2 cellular contexts compared by ENCODE assay signal in the genomic region with DNA sequence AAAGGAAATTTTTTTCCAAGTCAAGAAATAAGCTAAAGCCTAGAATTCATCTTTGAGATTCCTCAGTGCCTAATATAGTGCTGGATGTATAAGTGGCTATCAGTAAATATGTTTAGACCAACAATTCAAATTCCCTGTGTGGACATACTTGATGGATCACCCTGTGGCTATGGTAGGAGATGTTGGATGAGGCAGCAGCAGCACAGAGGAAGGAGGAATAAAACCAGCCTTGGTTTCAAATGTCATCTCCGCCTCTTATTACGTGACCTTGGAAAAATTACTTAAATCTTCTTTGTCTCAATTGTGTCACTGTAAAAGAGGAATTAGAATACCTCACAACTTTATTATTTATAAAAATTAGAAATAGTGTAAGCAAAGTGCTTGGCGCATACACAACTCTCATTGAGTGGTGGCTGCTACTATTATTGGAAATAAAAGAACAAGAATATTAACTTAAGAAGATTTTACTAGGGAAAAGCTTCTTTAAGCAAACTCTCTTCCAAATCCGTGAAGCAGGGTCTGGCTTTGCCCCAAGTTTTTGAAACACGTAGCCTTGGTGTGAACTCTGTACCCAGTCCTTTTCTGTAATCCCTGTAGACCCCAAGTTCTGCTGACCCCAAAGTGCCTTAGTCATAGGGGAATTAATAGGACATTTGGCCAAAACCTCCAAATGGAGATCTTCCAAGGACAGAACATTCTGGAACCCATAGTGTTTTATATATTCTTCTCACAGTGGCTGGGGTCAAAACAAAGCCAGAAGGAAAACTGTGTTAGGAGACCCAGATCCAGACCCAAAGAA.
TF ChIP-seq lines count a peak whose summit lies in the region.

No MANE protein-coding gene starts in this region.

TF ChIP-seq in liver, 16 proteins besides CTCF, POLR2A, EP300 and RAD21:
- peak; percentile 37 for TF ChIP-seq SP1 (IDR thresholded peaks at IDR 0.05)
- TF ChIP-seq, protein P1, sequence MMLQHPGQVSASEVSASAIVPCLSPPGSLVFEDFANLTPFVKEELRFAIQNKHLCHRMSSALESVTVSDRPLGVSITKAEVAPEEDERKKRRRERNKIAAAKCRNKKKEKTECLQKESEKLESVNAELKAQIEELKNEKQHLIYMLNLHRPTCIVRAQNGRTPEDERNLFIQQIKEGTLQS (IDR thresholded peaks at IDR 0.05): no peak
- TF ChIP-seq NR2F2 (IDR thresholded peaks at IDR 0.05): peak; percentile 93
- TF ChIP-seq RXRA (IDR thresholded peaks at IDR 0.05): peak in 1 of 2 donors; percentile 55
- TF ChIP-seq, protein P2, sequence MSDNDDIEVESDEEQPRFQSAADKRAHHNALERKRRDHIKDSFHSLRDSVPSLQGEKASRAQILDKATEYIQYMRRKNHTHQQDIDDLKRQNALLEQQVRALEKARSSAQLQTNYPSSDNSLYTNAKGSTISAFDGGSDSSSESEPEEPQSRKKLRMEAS (IDR thresholded peaks at IDR 0.05): no peak
- peak in 1 of 2 donors; percentile 18 for TF ChIP-seq HNF4A (conservative IDR thresholded peaks at IDR 0.05)

TF ChIP-seq in HepG2, 621 proteins besides CTCF, POLR2A, EP300 and RAD21 (continues in another document):
- TF ChIP-seq HES4 (CRISPR knock-in tag; IDR thresholded peaks at IDR 0.05; ENCODE audit: borderline replicate concordance) (no peak), ZNF563 (CRISPR knock-in tag; IDR thresholded peaks at IDR 0.05) (no peak), GTF3A (CRISPR knock-in tag; conservative IDR thresholded peaks at IDR 0.05) (no peak), ZNF569 (CRISPR knock-in tag; IDR thresholded peaks at IDR 0.05; ENCODE audit: borderline replicate concordance) (no peak), MAFG (CRISPR knock-in tag; IDR thresholded peaks at IDR 0.05) (no peak), ZNF678 (CRISPR knock-in tag; IDR thresholded peaks at IDR 0.05) (no peak), FOXO1 (CRISPR knock-in tag; IDR thresholded peaks at IDR 0.05) (no peak), PHF8 (CRISPR knock-in tag; IDR thresholded peaks at IDR 0.05) (no peak), FOXA1 (IDR thresholded peaks at IDR 0.05) (no peak), FOXA1 (CRISPR knock-in tag; IDR thresholded peaks at IDR 0.05) (no peak)
- TF ChIP-seq, protein P3, sequence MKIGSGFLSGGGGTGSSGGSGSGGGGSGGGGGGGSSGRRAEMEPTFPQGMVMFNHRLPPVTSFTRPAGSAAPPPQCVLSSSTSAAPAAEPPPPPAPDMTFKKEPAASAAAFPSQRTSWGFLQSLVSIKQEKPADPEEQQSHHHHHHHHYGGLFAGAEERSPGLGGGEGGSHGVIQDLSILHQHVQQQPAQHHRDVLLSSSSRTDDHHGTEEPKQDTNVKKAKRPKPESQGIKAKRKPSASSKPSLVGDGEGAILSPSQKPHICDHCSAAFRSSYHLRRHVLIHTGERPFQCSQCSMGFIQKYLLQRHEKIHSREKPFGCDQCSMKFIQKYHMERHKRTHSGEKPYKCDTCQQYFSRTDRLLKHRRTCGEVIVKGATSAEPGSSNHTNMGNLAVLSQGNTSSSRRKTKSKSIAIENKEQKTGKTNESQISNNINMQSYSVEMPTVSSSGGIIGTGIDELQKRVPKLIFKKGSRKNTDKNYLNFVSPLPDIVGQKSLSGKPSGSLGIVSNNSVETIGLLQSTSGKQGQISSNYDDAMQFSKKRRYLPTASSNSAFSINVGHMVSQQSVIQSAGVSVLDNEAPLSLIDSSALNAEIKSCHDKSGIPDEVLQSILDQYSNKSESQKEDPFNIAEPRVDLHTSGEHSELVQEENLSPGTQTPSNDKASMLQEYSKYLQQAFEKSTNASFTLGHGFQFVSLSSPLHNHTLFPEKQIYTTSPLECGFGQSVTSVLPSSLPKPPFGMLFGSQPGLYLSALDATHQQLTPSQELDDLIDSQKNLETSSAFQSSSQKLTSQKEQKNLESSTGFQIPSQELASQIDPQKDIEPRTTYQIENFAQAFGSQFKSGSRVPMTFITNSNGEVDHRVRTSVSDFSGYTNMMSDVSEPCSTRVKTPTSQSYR (CRISPR knock-in tag; IDR thresholded peaks at IDR 0.05; ENCODE audit: borderline replicate concordance): no peak
- TF ChIP-seq, protein P4, sequence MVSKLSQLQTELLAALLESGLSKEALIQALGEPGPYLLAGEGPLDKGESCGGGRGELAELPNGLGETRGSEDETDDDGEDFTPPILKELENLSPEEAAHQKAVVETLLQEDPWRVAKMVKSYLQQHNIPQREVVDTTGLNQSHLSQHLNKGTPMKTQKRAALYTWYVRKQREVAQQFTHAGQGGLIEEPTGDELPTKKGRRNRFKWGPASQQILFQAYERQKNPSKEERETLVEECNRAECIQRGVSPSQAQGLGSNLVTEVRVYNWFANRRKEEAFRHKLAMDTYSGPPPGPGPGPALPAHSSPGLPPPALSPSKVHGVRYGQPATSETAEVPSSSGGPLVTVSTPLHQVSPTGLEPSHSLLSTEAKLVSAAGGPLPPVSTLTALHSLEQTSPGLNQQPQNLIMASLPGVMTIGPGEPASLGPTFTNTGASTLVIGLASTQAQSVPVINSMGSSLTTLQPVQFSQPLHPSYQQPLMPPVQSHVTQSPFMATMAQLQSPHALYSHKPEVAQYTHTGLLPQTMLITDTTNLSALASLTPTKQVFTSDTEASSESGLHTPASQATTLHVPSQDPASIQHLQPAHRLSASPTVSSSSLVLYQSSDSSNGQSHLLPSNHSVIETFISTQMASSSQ (IDR thresholded peaks at IDR 0.05; ENCODE audit: low read depth): no peak
- TF ChIP-seq, protein P4 (CRISPR knock-in tag; IDR thresholded peaks at IDR 0.05; ENCODE audit: borderline replicate concordance): no peak
- TF ChIP-seq, protein P5, sequence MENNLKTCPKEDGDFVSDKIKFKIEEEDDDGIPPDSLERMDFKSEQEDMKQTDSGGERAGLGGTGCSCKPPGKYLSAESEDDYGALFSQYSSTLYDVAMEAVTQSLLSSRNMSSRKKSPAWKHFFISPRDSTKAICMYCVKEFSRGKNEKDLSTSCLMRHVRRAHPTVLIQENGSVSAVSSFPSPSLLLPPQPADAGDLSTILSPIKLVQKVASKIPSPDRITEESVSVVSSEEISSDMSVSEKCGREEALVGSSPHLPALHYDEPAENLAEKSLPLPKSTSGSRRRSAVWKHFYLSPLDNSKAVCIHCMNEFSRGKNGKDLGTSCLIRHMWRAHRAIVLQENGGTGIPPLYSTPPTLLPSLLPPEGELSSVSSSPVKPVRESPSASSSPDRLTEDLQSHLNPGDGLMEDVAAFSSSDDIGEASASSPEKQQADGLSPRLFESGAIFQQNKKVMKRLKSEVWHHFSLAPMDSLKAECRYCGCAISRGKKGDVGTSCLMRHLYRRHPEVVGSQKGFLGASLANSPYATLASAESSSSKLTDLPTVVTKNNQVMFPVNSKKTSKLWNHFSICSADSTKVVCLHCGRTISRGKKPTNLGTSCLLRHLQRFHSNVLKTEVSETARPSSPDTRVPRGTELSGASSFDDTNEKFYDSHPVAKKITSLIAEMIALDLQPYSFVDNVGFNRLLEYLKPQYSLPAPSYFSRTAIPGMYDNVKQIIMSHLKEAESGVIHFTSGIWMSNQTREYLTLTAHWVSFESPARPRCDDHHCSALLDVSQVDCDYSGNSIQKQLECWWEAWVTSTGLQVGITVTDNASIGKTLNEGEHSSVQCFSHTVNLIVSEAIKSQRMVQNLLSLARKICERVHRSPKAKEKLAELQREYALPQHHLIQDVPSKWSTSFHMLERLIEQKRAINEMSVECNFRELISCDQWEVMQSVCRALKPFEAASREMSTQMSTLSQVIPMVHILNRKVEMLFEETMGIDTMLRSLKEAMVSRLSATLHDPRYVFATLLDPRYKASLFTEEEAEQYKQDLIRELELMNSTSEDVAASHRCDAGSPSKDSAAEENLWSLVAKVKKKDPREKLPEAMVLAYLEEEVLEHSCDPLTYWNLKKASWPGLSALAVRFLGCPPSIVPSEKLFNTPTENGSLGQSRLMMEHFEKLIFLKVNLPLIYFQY (CRISPR knock-in tag; IDR thresholded peaks at IDR 0.05; ENCODE audit: borderline replicate concordance): no peak
- TF ChIP-seq, protein P6, sequence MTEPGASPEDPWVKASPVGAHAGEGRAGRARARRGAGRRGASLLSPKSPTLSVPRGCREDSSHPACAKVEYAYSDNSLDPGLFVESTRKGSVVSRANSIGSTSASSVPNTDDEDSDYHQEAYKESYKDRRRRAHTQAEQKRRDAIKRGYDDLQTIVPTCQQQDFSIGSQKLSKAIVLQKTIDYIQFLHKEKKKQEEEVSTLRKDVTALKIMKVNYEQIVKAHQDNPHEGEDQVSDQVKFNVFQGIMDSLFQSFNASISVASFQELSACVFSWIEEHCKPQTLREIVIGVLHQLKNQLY (CRISPR knock-in tag; IDR thresholded peaks at IDR 0.05): no peak
- TF ChIP-seq, protein P7, sequence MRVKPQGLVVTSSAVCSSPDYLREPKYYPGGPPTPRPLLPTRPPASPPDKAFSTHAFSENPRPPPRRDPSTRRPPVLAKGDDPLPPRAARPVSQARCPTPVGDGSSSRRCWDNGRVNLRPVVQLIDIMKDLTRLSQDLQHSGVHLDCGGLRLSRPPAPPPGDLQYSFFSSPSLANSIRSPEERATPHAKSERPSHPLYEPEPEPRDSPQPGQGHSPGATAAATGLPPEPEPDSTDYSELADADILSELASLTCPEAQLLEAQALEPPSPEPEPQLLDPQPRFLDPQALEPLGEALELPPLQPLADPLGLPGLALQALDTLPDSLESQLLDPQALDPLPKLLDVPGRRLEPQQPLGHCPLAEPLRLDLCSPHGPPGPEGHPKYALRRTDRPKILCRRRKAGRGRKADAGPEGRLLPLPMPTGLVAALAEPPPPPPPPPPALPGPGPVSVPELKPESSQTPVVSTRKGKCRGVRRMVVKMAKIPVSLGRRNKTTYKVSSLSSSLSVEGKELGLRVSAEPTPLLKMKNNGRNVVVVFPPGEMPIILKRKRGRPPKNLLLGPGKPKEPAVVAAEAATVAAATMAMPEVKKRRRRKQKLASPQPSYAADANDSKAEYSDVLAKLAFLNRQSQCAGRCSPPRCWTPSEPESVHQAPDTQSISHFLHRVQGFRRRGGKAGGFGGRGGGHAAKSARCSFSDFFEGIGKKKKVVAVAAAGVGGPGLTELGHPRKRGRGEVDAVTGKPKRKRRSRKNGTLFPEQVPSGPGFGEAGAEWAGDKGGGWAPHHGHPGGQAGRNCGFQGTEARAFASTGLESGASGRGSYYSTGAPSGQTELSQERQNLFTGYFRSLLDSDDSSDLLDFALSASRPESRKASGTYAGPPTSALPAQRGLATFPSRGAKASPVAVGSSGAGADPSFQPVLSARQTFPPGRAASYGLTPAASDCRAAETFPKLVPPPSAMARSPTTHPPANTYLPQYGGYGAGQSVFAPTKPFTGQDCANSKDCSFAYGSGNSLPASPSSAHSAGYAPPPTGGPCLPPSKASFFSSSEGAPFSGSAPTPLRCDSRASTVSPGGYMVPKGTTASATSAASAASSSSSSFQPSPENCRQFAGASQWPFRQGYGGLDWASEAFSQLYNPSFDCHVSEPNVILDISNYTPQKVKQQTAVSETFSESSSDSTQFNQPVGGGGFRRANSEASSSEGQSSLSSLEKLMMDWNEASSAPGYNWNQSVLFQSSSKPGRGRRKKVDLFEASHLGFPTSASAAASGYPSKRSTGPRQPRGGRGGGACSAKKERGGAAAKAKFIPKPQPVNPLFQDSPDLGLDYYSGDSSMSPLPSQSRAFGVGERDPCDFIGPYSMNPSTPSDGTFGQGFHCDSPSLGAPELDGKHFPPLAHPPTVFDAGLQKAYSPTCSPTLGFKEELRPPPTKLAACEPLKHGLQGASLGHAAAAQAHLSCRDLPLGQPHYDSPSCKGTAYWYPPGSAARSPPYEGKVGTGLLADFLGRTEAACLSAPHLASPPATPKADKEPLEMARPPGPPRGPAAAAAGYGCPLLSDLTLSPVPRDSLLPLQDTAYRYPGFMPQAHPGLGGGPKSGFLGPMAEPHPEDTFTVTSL (CRISPR knock-in tag; IDR thresholded peaks at IDR 0.05; ENCODE audit: borderline replicate concordance): no peak
- TF ChIP-seq, protein P8, sequence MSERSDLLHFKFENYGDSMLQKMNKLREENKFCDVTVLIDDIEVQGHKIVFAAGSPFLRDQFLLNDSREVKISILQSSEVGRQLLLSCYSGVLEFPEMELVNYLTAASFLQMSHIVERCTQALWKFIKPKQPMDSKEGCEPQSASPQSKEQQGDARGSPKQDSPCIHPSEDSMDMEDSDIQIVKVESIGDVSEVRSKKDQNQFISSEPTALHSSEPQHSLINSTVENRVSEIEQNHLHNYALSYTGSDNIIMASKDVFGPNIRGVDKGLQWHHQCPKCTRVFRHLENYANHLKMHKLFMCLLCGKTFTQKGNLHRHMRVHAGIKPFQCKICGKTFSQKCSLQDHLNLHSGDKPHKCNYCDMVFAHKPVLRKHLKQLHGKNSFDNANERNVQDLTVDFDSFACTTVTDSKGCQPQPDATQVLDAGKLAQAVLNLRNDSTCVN (CRISPR knock-in tag; IDR thresholded peaks at IDR 0.05; ENCODE audit: borderline replicate concordance): no peak
